Comparison of ENCODE assay signal across 8 cellular contexts in the genomic region with DNA sequence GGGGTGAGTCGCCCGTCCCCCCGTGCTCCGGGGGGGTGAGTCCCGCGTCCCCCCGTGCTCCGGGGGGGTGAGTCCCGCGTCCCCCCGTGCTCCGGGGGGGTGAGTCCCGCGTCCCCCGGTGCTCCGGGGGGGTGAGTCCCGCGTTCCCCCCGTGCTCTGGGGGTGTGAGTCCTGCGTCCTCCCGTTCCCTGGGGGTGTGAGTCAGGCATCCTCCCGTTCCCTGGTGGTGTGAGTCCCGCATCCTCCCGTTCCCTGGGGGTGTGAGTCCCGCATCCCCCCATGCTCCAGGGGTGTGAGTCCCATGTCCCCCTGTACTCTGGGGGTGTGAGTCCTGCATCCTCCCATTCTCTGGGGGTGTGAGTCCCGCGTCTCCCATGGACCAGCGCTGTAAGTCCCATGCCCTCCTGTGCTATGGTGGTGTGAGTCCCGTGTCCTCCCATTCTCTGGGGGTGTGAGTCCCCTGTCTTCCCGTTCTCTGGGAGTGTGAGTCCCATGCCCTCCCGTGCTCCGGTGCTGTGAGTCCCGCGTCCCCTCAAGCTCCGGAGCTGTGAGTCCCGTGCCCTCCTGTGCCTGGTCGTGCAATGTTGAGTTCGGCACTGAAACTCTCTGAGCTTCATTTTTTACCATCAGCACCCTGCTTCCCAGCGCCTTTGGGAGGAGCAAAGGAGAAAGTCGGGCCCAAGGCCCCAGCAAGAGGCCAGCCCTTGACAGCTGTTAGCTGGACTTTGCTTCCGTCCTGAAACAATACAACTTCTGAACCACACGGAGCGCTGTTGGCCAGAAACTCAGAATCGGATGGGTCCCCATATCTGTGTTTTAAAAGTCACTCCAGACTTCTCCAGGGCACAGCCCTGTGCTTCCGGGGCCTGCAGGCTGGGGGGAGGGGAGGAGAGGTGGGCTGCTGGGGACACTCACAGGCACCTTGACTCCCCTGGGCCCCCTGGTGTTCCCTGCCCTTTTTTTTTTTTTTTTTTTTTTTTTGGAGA. TPM values are rescaled to one million over a fixed set of nuclear protein-coding genes. Genes with fewer than 3 reads are reported as not detected.
A peak's percentile ranks its signal among the peaks of the same experiment; 100 is the strongest.
DNase-seq lines count a peak whose midpoint lies in the region; ATAC-seq, FAIRE-seq and TF ChIP-seq lines count a peak whose summit lies in the region.

No MANE protein-coding gene starts in this region.

- TF ChIP-seq RAD21 in neural cell (conservative IDR thresholded peaks at IDR 0.05): no peak

- no peaks in the 10 kb centered on the region for H3K36me3 ChIP-seq in esophagus squamous epithelium
- no peaks in the 10 kb centered on the region for H3K36me3 ChIP-seq in neural cell (ENCODE audit: insufficient read depth, low read length)

- H3K27ac ChIP-seq in RWPE1: no peak overlapping the region
- H3K27ac ChIP-seq in esophagus squamous epithelium: no peak overlapping the region
- no peak overlapping the region for H3K27ac ChIP-seq in neural cell (ENCODE audit: low read length)

- H3K27me3 ChIP-seq in esophagus squamous epithelium: peaks cover 0 to 60% (median 0%) of the 10 kb centered on the region in 4 donors
- H3K27me3 ChIP-seq in neural cell (ENCODE audit: insufficient read depth, low read depth, low read length): no peaks in the 10 kb centered on the region

- in situ Hi-C loops in KBM-7 (cut with MboI; ENCODE audit: low pct_unique_long_range_greater_than_20kb, low sequenced_read_pairs): no loop called here

- no peak overlapping the region for H3K4me3 ChIP-seq in esophagus squamous epithelium
- H3K4me3 ChIP-seq in neural cell (ENCODE audit: low read length): no peak overlapping the region

- H2AFZ ChIP-seq in neural cell (ENCODE audit: low read depth, low read length): no peak overlapping the region

- CTCF ChIA-PET in RWPE1 (lab: Yijun Ruan, JAX): interaction anchor here (0.6 to 0.7 kb wide), 4 partner anchors 9 to 557 kb away, joined by 3 to 4 read pairs (median 4); no protein-coding TSS in a partner anchor

- FAIRE-seq in D721Med (lab: Jason Lieb, UNC): no peak

- no peaks in the 10 kb centered on the region for H3K79me2 ChIP-seq in neural cell (replicated peaks; ENCODE audit: insufficient read depth, low read length)

- no peaks in the 10 kb centered on the region for H4K20me1 ChIP-seq in neural cell (ENCODE audit: insufficient read depth)

- H3F3A ChIP-seq in neural cell (ENCODE audit: insufficient read depth, low read length, poor library complexity, severe bottlenecking): no peaks in the 10 kb centered on the region

- TF ChIP-seq CTCF in D721Med (IDR thresholded peaks at IDR 0.05; ENCODE audit: insufficient read depth, missing control alignments) (peak; percentile 26), RWPE1 (conservative IDR thresholded peaks at IDR 0.05; ENCODE audit: low read depth) (peak; percentile 31), esophagus squamous epithelium (IDR thresholded peaks at IDR 0.05) (peak in 4 of 6 experiments; percentile 26 to 43 (median 35)), neural cell (IDR thresholded peaks at IDR 0.05; ENCODE audit: poor library complexity, severe bottlenecking) (peak; percentile 26)

- POLR2A ChIA-PET in RWPE1 (lab: Yijun Ruan, JAX; ENCODE audit: low non-redundant PET): no interaction called here

- ATAC-seq in HG02885 (IDR thresholded peaks at IDR 0.05; ENCODE audit: poor library complexity, unreplicated experiment): no peak

- DNase-seq in D721Med (ENCODE audit: insufficient read length, low spot score) (no peak), KBM-7 (peak; percentile 50), RWPE1 (ENCODE audit: low spot score) (peak; percentile 39), esophagus squamous epithelium (lab: John Stamatoyannopoulos, UW) (no peak)
- no peak for DNase-seq in activated CD8-positive, alpha-beta memory T cell treated with anti-CD3 and anti-CD28 coated beads, Interleukin-2, amount 50 U/mL, for 48 hours
- DNase-seq in activated CD4-positive, alpha-beta T cell treated with anti-CD3 and anti-CD28 coated beads, Interleukin-2, amount 50 U/mL, for 4 hours: no peak

- H3K9me3 ChIP-seq in esophagus squamous epithelium (no peaks in the 10 kb centered on the region), neural cell (ENCODE audit: low read length) (no peaks in the 10 kb centered on the region)

- TF ChIP-seq POLR2A in esophagus squamous epithelium (IDR thresholded peaks at IDR 0.05): no peak

- no peak overlapping the region for H3K9ac ChIP-seq in neural cell (ENCODE audit: low read length)

- no peak overlapping the region for H3K4me2 ChIP-seq in neural cell (ENCODE audit: low read length)

- peaks cover 0 to 15% (median 5%) of the 10 kb centered on the region in 3 donors for H3K4me1 ChIP-seq in esophagus squamous epithelium

- intact Hi-C loops in esophagus squamous epithelium (cut with DNase I): no loop called here

- 25 to 38% methylated on average over 11 to 19 of the region's 45 CpGs for WGBS in esophagus squamous epithelium, 2 donors

- no peaks in the 10 kb centered on the region for H3K9me2 ChIP-seq in neural cell (ENCODE audit: insufficient read depth, low read length)

- TF ChIP-seq EP300 in neural cell (conservative IDR thresholded peaks at IDR 0.05; ENCODE audit: poor library complexity, severe bottlenecking): no peak

TF ChIP-seq in neural cell, 6 proteins besides CTCF, POLR2A, EP300 and RAD21:
- TF ChIP-seq POLR2AphosphoS5 (IDR thresholded peaks at IDR 0.05) (no peak), MXI1 (conservative IDR thresholded peaks at IDR 0.05; ENCODE audit: poor library complexity, severe bottlenecking) (no peak), REST (IDR thresholded peaks at IDR 0.05; ENCODE audit: borderline replicate concordance) (no peak), SMC3 (conservative IDR thresholded peaks at IDR 0.05; ENCODE audit: poor library complexity) (no peak), EZH2 (IDR thresholded peaks at IDR 0.05; ENCODE audit: borderline replicate concordance, insufficient read depth, low read length, poor library complexity, severe bottlenecking) (no peak)

RNA-seq across cellular contexts. Expression of gene ZC3H18, which starts 11.5 kb away (rescaled TPM):
- 10 to 100 TPM; 15.4 to 27.3 (median 17.5) TPM for total RNA-seq in esophagus squamous epithelium
- 12.8 and 17.5 TPM in 2 replicates for polyA plus RNA-seq in neural cell
- 20.9 and 23.2 TPM in 2 replicates for polyA minus RNA-seq in neural cell

Comparison
In these comparisons a context has a peak if more than half of its experiments do, and no peak if none do; other contexts are left out.
1. DNase-seq: peak in KBM-7 (single experiment) and RWPE1 (single experiment); none in D721Med (single experiment), esophagus squamous epithelium (single experiment), activated CD8-positive, alpha-beta memory T cell treated with anti-CD3 and anti-CD28 coated beads, Interleukin-2, amount 50 U/mL, for 48 hours (single experiment) and activated CD4-positive, alpha-beta T cell treated with anti-CD3 and anti-CD28 coated beads, Interleukin-2, amount 50 U/mL, for 4 hours (0 of 2).
2. Peak in every context shown above with its lines, with median percentiles within 50 percentile points of each other: CTCF ChIP-seq.